Comparison of ENCODE assay signal across 8 cellular contexts in the genomic region with DNA sequence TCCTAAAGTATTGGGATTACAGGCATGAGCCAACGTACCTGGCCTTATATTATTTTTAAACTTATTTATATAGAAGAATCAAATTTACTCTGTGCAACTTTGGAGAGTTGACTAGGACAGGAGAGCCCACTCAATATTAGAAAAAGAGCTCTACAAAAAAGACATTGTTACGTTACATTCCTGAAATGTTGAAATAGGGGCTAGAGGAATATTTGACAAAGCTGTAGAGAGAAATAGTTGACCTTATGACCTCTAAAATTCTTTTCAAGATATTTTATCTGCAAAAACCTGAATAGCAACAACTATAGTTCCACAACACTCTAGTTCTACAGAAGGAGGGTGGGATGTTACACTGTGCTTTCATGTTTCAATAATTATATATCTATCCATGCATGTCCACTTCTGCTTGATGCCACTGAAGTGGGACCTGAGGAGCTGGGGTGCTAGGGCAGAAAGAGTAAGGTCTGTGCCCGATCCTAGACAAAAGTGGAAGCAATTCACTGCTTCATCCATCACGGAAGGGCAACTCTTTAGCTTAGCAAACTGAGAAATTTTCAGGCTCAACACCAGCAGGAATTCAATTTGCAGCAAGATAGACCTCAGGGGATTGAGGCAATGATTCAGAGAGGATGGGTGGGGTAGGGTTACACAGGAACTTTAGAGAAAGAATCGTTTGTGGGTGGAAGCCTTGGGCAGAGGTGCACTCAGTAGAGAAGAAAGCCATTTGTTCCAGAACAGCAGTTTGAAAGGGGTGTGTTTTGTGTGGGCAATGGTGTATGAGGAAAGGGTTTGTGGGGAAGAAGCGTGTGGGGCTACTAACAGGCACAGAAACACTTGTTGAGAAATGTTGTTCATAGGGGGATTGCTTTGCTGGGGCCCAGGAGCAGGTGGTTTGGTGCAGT. TPM values are rescaled to one million over a fixed set of nuclear protein-coding genes. Genes with fewer than 3 reads are reported as not detected.
DNase-seq lines count a peak whose midpoint lies in the region; ATAC-seq, FAIRE-seq and TF ChIP-seq lines count a peak whose summit lies in the region.

No MANE protein-coding gene starts in this region.

- peak overlapping the region; percentile 78 for H3K27ac Mint-ChIP-seq in stimulated activated memory B cell treated with anti-CD40 and anti-IgM and Interleukin-4, amounts not matched to agents 10 μg/mL and 1 μg/mL and 100 μg/mL, for 72 hours
- no peak overlapping the region for H3K27ac Mint-ChIP-seq in endodermal cell

- peak overlapping the region; percentile 68 for H3K4me2 ChIP-seq in GM12878 (ENCODE audit: control insufficient read depth, insufficient read depth)

- peak overlapping the region; percentile 1; the same call in 1 of the 2 replicates for H3K27ac ChIP-seq in GM12878 (ENCODE audit: control insufficient read depth, insufficient read depth)
- H3K27ac ChIP-seq in endodermal cell (ENCODE audit: low read depth, low read length) = no peak overlapping the region

- no peaks in the 10 kb centered on the region for H3K27me3 ChIP-seq in GM12878 (replicated peaks in 1 of 2; ENCODE audit: control insufficient read depth in 2 of 2, insufficient read depth in 2 of 2, low read length in 1 of 2)
- no peaks in the 10 kb centered on the region for H3K27me3 ChIP-seq in endodermal cell (ENCODE audit: control insufficient read depth, insufficient read depth, low read length, poor library complexity, severe bottlenecking)

- intact Hi-C loops in GM12878 (cut with micrococcal nuclease; ENCODE audit: unreplicated experiment) = no loop called here

- H3K4me1 ChIP-seq in GM12878 (ENCODE audit: control insufficient read depth, insufficient read depth, low read length) (peaks cover 35% of the 10 kb centered on the region), endodermal cell (ENCODE audit: control insufficient read depth, insufficient read depth, low read length) (no peaks in the 10 kb centered on the region)

- POLR2A ChIA-PET in GM12878 (lab: Charles Lee) = interaction anchor here (0.7 to 5.6 kb wide), 6 partner anchors 19 to 160 kb away, joined by 3 to 28 read pairs (median 4); partner anchors contain the start of genes APEX1, OSGEP, PIP4P1 and PNP

- DNase-seq in activated effector memory CD4-positive, alpha-beta T cell treated with Interleukin-2 at 50 U/mL for 16 hours = peak; percentile 13
- DNase-seq in activated effector memory CD4-positive, alpha-beta T cell treated with anti-CD3 and anti-CD28 coated beads, Interleukin-2, amount 50 U/mL, for 16 hours = no peak
- peak; percentile 72 for DNase-seq in GM12878 (ENCODE audit: low read depth, low spot score)
- no peak for DNase-seq in SW 1271 (lab: John Stamatoyannopoulos, UW)
- DNase-seq in endodermal cell = no peak
- DNase-seq in NCI-H510A treated with DMSO at 0.1 percent for 48 hours (lab: John Stamatoyannopoulos, UW) = no peak

- peaks cover 3% of the 10 kb centered on the region for H3K9me3 Mint-ChIP-seq in stimulated activated memory B cell treated with anti-CD40 and anti-IgM and Interleukin-4, amounts not matched to agents 10 μg/mL and 1 μg/mL and 100 μg/mL, for 72 hours
- H3K9me3 Mint-ChIP-seq in endodermal cell = peaks cover 6% of the 10 kb centered on the region

- BruUV-seq in GM12878 (replicated peaks; lab: Mats Ljungman, UMichigan) = no TSS peak

- no peak for FAIRE-seq in GM12878 (lab: Jason Lieb, UNC)

- no peaks in the 10 kb centered on the region for H3K27me3 Mint-ChIP-seq in stimulated activated memory B cell treated with anti-CD40 and anti-IgM and Interleukin-4, amounts not matched to agents 10 μg/mL and 1 μg/mL and 100 μg/mL, for 72 hours
- H3K27me3 Mint-ChIP-seq in endodermal cell (ENCODE audit: insufficient read depth) = no peaks in the 10 kb centered on the region

- no peak overlapping the region; the same call in 1 of the 2 replicates for H2AFZ ChIP-seq in GM12878 (ENCODE audit: control insufficient read depth, low read depth, low read length)

- H3K4me1 Mint-ChIP-seq in stimulated activated memory B cell treated with anti-CD40 and anti-IgM and Interleukin-4, amounts not matched to agents 10 μg/mL and 1 μg/mL and 100 μg/mL, for 72 hours = peaks cover 49% of the 10 kb centered on the region
- H3K4me1 Mint-ChIP-seq in endodermal cell = peaks cover 18% of the 10 kb centered on the region

- no peaks in the 10 kb centered on the region for H3K79me2 ChIP-seq in GM12878 (ENCODE audit: control insufficient read depth, insufficient read depth, low read length)

- H3K4me3 ChIP-seq in GM12878 (peak overlapping the region; percentile 41), endodermal cell (ENCODE audit: low read length) (no peak overlapping the region)

- SMC1A ChIA-PET in GM12878 (lab: Charles Lee; ENCODE audit: uncharacterized antibody, unreplicated experiment) = interaction anchor here (0.9 to 8.1 kb wide), 15 partner anchors 10 to 162 kb away, joined by 3 to 49 read pairs (median 5); partner anchors contain the start of genes APEX1, OSGEP, PIP4P1 and PNP

- H3K4me3 Mint-ChIP-seq in stimulated activated memory B cell treated with anti-CD40 and anti-IgM and Interleukin-4, amounts not matched to agents 10 μg/mL and 1 μg/mL and 100 μg/mL, for 72 hours = peak overlapping the region; percentile 53
- H3K4me3 Mint-ChIP-seq in endodermal cell = no peak overlapping the region

- WGBS in GM12878 (ENCODE audit: insufficient coverage, insufficient replicate concordance, low lambda C conversion rate, missing lambda C conversion rate) = 32% methylated on average over 6 of the region's 6 CpGs
- 50 to 57% methylated on average over 4 to 5 of the region's 6 CpGs for WGBS in endodermal cell (ENCODE audit: insufficient coverage in 1 of 2, insufficient read length in 1 of 2), 2 experiments

- H3K36me3 ChIP-seq in GM12878 (ENCODE audit: control insufficient read depth in 2 of 2, insufficient read depth in 2 of 2, low read length in 1 of 2) (no peaks in the 10 kb centered on the region), endodermal cell (ENCODE audit: control insufficient read depth, insufficient read depth, low read length) (no peaks in the 10 kb centered on the region)

- no peaks in the 10 kb centered on the region for H3K36me3 Mint-ChIP-seq in stimulated activated memory B cell treated with anti-CD40 and anti-IgM and Interleukin-4, amounts not matched to agents 10 μg/mL and 1 μg/mL and 100 μg/mL, for 72 hours
- H3K36me3 Mint-ChIP-seq in endodermal cell (ENCODE audit: low read depth) = no peaks in the 10 kb centered on the region

- no peak for TF ChIP-seq RAD21 in GM12878 (IDR thresholded peaks at IDR 0.05; ENCODE audit: insufficient read depth, low read depth, low read length)

- no peak for TF ChIP-seq EP300 in GM12878 (IDR thresholded peaks at IDR 0.05; ENCODE audit: borderline replicate concordance in 1 of 2, control insufficient read depth in 1 of 2, low read depth in 2 of 2, low read length in 2 of 2)

- H3K9me3 ChIP-seq in GM12878 (replicated peaks; ENCODE audit: control insufficient read depth, insufficient read depth, low read length) = no peaks in the 10 kb centered on the region
- H3K9me3 ChIP-seq in endodermal cell (ENCODE audit: control insufficient read depth, low read length) = no peaks in the 10 kb centered on the region

- ATAC-seq in HG03520 (IDR thresholded peaks at IDR 0.05; ENCODE audit: unreplicated experiment) (peak; percentile 33), GM12878 (peak; percentile 36)
- ATAC-seq in stimulated activated memory B cell treated with anti-CD40 and anti-IgM and Interleukin-4, amounts not matched to agents 10 μg/mL and 1 μg/mL and 100 μg/mL, for 72 hours = peak; percentile 86

- no peak for TF ChIP-seq CTCF in GM12878 (IDR thresholded peaks at IDR 0.05 in 2 of 3, conservative IDR thresholded peaks at IDR 0.05 in 1 of 3; ENCODE audit: control insufficient read depth in 2 of 3, extremely low read depth in 1 of 3, insufficient read depth in 1 of 3, low read depth in 3 of 3, low read length in 3 of 3)
- TF ChIP-seq CTCF in endodermal cell (conservative IDR thresholded peaks at IDR 0.05) = no peak

- no peak for TF ChIP-seq POLR2A in GM12878 (IDR thresholded peaks at IDR 0.05; ENCODE audit: low read depth, low read length)

- RAD21 ChIA-PET in GM12878 (lab: Charles Lee; ENCODE audit: unreplicated experiment) = interaction anchor here (0.9 to 4.3 kb wide), 9 partner anchors 20 to 194 kb away, joined by 3 to 21 read pairs (median 5); partner anchors contain the start of genes PIP4P1, PNP and RNASE4

- in situ Hi-C loops in GM12878 (cut with MboI) = no loop called here

- CTCF ChIA-PET in GM12878 (lab: Yijun Ruan, JAX) = interaction anchor here (1.0 to 6.9 kb wide), 12 partner anchors 9 to 201 kb away, joined by 3 to 42 read pairs (median 7); partner anchors contain the start of genes PIP4P1, PNP and TEP1

- H4K20me1 ChIP-seq in GM12878 (ENCODE audit: control insufficient read depth, insufficient read depth) = no peaks in the 10 kb centered on the region

- H3K9ac ChIP-seq in GM12878 (ENCODE audit: control insufficient read depth, insufficient read depth, low read length) (no peak overlapping the region), endodermal cell (ENCODE audit: extremely low read depth, low read length, poor library complexity, severe bottlenecking) (no peak overlapping the region)

RNA-seq across cellular contexts. Expression of gene RNASE10, which starts 16.0 kb away (rescaled TPM):
- total RNA-seq in GM12878 (2013; cell fraction: nucleolus; rRNA removed) = not detected in 2 replicates
- total RNA-seq in GM12878 (2014; rRNA removed) = not detected in 2 replicates
- not detected in 2 replicates for total RNA-seq in GM12878 (2014; rRNA removed; fragmentation: Illumina TruSeq; extraction: Trizol)
- 0.21 and 0.44 TPM in 2 replicates for total RNA-seq in GM12878 (2021)
- polyA plus RNA-seq in GM12878 (2011; ENCODE audit: low read depth) = not detected
- not detected in 2 replicates for polyA plus RNA-seq in GM12878 (2011; rRNA removed)
- polyA plus RNA-seq in GM12878 (2011; cell fraction: cytosol; rRNA removed) = not detected in 2 replicates
- not detected in 2 replicates for polyA plus RNA-seq in GM12878 (2011; cell fraction: nucleus; rRNA removed)
- polyA plus RNA-seq in GM12878 (2012) = 0.18 TPM in 1 of 2 replicates, not detected in the other
- polyA plus RNA-seq in GM12878 (2014; fragmentation: Illumina TruSeq; extraction: Trizol) = not detected in 2 replicates
- not detected for polyA plus RNA-seq in GM12878 (2014; fragmentation: Nextera tagmentation; extraction: Ambion mirVana)
- 0.19 TPM in 1 of 2 replicates, not detected in the other for polyA plus RNA-seq in GM12878 (2014; rRNA removed)
- under 1 TPM; 0.13 to 0.18 TPM for polyA plus RNA-seq in GM12878 (2016; fragmentation: Nextera tagmentation; extraction: Ambion mirVana)
- polyA minus RNA-seq in GM12878 (2011; rRNA and poly(A)+ RNA removed) = not detected in 2 replicates
- polyA minus RNA-seq in GM12878 (2011; cell fraction: cytosol; rRNA and poly(A)+ RNA removed) = not detected in 2 replicates
- not detected in 2 replicates for polyA minus RNA-seq in GM12878 (2011; cell fraction: nucleus; rRNA and poly(A)+ RNA removed)
- total RNA-seq in endodermal cell = 1 to 10 TPM in 1 of 2 donors, under 1 TPM in 1; 0.60 to 1.1 TPM
- 0.39 TPM for polyA plus RNA-seq in endodermal cell (2013, experiment 1 of 2)
- polyA plus RNA-seq in endodermal cell (2013, experiment 2 of 2) = 0.33 TPM

RNA-seq across cellular contexts. Expression of gene PNP, which starts 20.1 kb away (rescaled TPM):
- total RNA-seq in GM12878 (2013; cell fraction: nucleolus; rRNA removed) = 49.6 and 54.8 TPM in 2 replicates
- total RNA-seq in GM12878 (2014; rRNA removed) (145 and 161 TPM in 2 replicates), GM12878 (2014; rRNA removed; fragmentation: Illumina TruSeq; extraction: Trizol) (185 and 198 TPM in 2 replicates), GM12878 (2021) (129 and 131 TPM in 2 replicates), endodermal cell (10 to 100 TPM; 52.8 to 59.8 TPM)
- 57.8 TPM for polyA plus RNA-seq in GM12878 (2011; ENCODE audit: low read depth)
- polyA plus RNA-seq in GM12878 (2011; rRNA removed) (202 and 215 TPM in 2 replicates), GM12878 (2014; fragmentation: Illumina TruSeq; extraction: Trizol) (196 and 211 TPM in 2 replicates), GM12878 (2014; fragmentation: Nextera tagmentation; extraction: Ambion mirVana) (100 to 1,000 TPM; 103 to 123 TPM), GM12878 (2014; rRNA removed) (137 and 146 TPM in 2 replicates), GM12878 (2016; fragmentation: Nextera tagmentation; extraction: Ambion mirVana) (100 to 1,000 TPM; 124 to 131 TPM)
- polyA plus RNA-seq in GM12878 (2011; cell fraction: cytosol; rRNA removed) = 175 and 177 TPM in 2 replicates
- polyA plus RNA-seq in GM12878 (2011; cell fraction: nucleus; rRNA removed) = 117 and 119 TPM in 2 replicates
- 45.2 and 49.5 TPM in 2 replicates for polyA plus RNA-seq in GM12878 (2012)
- polyA minus RNA-seq in GM12878 (2011; rRNA and poly(A)+ RNA removed) = 119 and 123 TPM in 2 replicates
- 51.5 and 61.2 TPM in 2 replicates for polyA minus RNA-seq in GM12878 (2011; cell fraction: cytosol; rRNA and poly(A)+ RNA removed)
- 26.2 and 41.4 TPM in 2 replicates for polyA minus RNA-seq in GM12878 (2011; cell fraction: nucleus; rRNA and poly(A)+ RNA removed)
- 38.6 TPM for polyA plus RNA-seq in endodermal cell (2013, experiment 1 of 2)
- polyA plus RNA-seq in endodermal cell (2013, experiment 2 of 2) = 38.3 TPM

RNA-seq across cellular contexts. Expression of gene PIP4P1, which starts 28.1 kb away (rescaled TPM):
- 16.5 and 18.6 TPM in 2 replicates for total RNA-seq in GM12878 (2013; cell fraction: nucleolus; rRNA removed)
- total RNA-seq in GM12878 (2014; rRNA removed) (29.3 and 29.7 TPM in 2 replicates), GM12878 (2014; rRNA removed; fragmentation: Illumina TruSeq; extraction: Trizol) (22.8 and 23.4 TPM in 2 replicates), GM12878 (2021) (39.0 and 41.3 TPM in 2 replicates), endodermal cell (10 to 100 TPM; 32.1 to 38.1 TPM)
- polyA plus RNA-seq in GM12878 (2011; ENCODE audit: low read depth) = 29.2 TPM
- polyA plus RNA-seq in GM12878 (2011; rRNA removed) (26.7 and 45.7 TPM in 2 replicates), GM12878 (2014; fragmentation: Illumina TruSeq; extraction: Trizol) (38.1 and 45.8 TPM in 2 replicates), GM12878 (2014; fragmentation: Nextera tagmentation; extraction: Ambion mirVana) (10 to 100 TPM; 19.1 to 41.6 TPM), GM12878 (2014; rRNA removed) (44.4 and 47.4 TPM in 2 replicates), GM12878 (2016; fragmentation: Nextera tagmentation; extraction: Ambion mirVana) (10 to 100 TPM; 37.7 to 43.6 TPM)
- 41.3 and 42.1 TPM in 2 replicates for polyA plus RNA-seq in GM12878 (2011; cell fraction: cytosol; rRNA removed)
- polyA plus RNA-seq in GM12878 (2011; cell fraction: nucleus; rRNA removed) = 107 and 114 TPM in 2 replicates
- 30.5 and 36.8 TPM in 2 replicates for polyA plus RNA-seq in GM12878 (2012)
- 34.0 and 36.5 TPM in 2 replicates for polyA minus RNA-seq in GM12878 (2011; rRNA and poly(A)+ RNA removed)
- polyA minus RNA-seq in GM12878 (2011; cell fraction: cytosol; rRNA and poly(A)+ RNA removed) = 11.2 and 12.3 TPM in 2 replicates
- polyA minus RNA-seq in GM12878 (2011; cell fraction: nucleus; rRNA and poly(A)+ RNA removed) = 27.4 and 45.5 TPM in 2 replicates
- 39.0 TPM for polyA plus RNA-seq in endodermal cell (2013, experiment 1 of 2)
- polyA plus RNA-seq in endodermal cell (2013, experiment 2 of 2) = 45.4 TPM

RNA-seq across cellular contexts. Expression of gene APEX1, which starts 34.3 kb away (rescaled TPM):
- 11.9 and 13.2 TPM in 2 replicates for total RNA-seq in GM12878 (2013; cell fraction: nucleolus; rRNA removed)
- total RNA-seq in GM12878 (2014; rRNA removed) (267 and 279 TPM in 2 replicates), GM12878 (2014; rRNA removed; fragmentation: Illumina TruSeq; extraction: Trizol) (107 and 115 TPM in 2 replicates), GM12878 (2021) (262 and 271 TPM in 2 replicates), endodermal cell (100 to 1,000 TPM; 228 to 249 TPM)
- 189 TPM for polyA plus RNA-seq in GM12878 (2011; ENCODE audit: low read depth)
- polyA plus RNA-seq in GM12878 (2011; rRNA removed) (226 and 308 TPM in 2 replicates), GM12878 (2014; fragmentation: Illumina TruSeq; extraction: Trizol) (407 and 465 TPM in 2 replicates), GM12878 (2014; fragmentation: Nextera tagmentation; extraction: Ambion mirVana) (100 to 1,000 TPM; 299 to 320 TPM), GM12878 (2014; rRNA removed) (278 and 300 TPM in 2 replicates), GM12878 (2016; fragmentation: Nextera tagmentation; extraction: Ambion mirVana) (100 to 1,000 TPM; 298 to 319 TPM)
- polyA plus RNA-seq in GM12878 (2011; cell fraction: cytosol; rRNA removed) = 367 and 441 TPM in 2 replicates
- 186 and 211 TPM in 2 replicates for polyA plus RNA-seq in GM12878 (2011; cell fraction: nucleus; rRNA removed)
- 204 and 235 TPM in 2 replicates for polyA plus RNA-seq in GM12878 (2012)
- polyA minus RNA-seq in GM12878 (2011; rRNA and poly(A)+ RNA removed) = 253 and 255 TPM in 2 replicates
- 57.3 and 60.1 TPM in 2 replicates for polyA minus RNA-seq in GM12878 (2011; cell fraction: cytosol; rRNA and poly(A)+ RNA removed)
- polyA minus RNA-seq in GM12878 (2011; cell fraction: nucleus; rRNA and poly(A)+ RNA removed) = 28.0 and 43.7 TPM in 2 replicates
- polyA plus RNA-seq in endodermal cell (2013, experiment 1 of 2) = 308 TPM
- polyA plus RNA-seq in endodermal cell (2013, experiment 2 of 2) = 267 TPM

RNA-seq across cellular contexts. Expression of gene OSGEP, which starts 34.7 kb away (rescaled TPM):
- 81.7 and 83.0 TPM in 2 replicates for total RNA-seq in GM12878 (2013; cell fraction: nucleolus; rRNA removed)
- total RNA-seq in GM12878 (2014; rRNA removed) = 67.1 and 78.1 TPM in 2 replicates
- total RNA-seq in GM12878 (2014; rRNA removed; fragmentation: Illumina TruSeq; extraction: Trizol) = 47.9 and 49.2 TPM in 2 replicates
- total RNA-seq in GM12878 (2021) = 46.8 and 47.8 TPM in 2 replicates
- polyA plus RNA-seq in GM12878 (2011; ENCODE audit: low read depth) = 33.7 TPM
- polyA plus RNA-seq in GM12878 (2011; rRNA removed) = 49.6 and 56.2 TPM in 2 replicates
- 68.4 and 87.0 TPM in 2 replicates for polyA plus RNA-seq in GM12878 (2011; cell fraction: cytosol; rRNA removed)
- polyA plus RNA-seq in GM12878 (2011; cell fraction: nucleus; rRNA removed) = 128 and 138 TPM in 2 replicates
- polyA plus RNA-seq in GM12878 (2012) = 31.3 and 37.9 TPM in 2 replicates
- polyA plus RNA-seq in GM12878 (2014; fragmentation: Illumina TruSeq; extraction: Trizol) = 49.4 and 57.1 TPM in 2 replicates
- polyA plus RNA-seq in GM12878 (2014; fragmentation: Nextera tagmentation; extraction: Ambion mirVana) = 10 to 100 TPM; 48.9 to 49.4 TPM
- 85.6 and 88.8 TPM in 2 replicates for polyA plus RNA-seq in GM12878 (2014; rRNA removed)
- 10 to 100 TPM; 76.9 to 88.9 TPM for polyA plus RNA-seq in GM12878 (2016; fragmentation: Nextera tagmentation; extraction: Ambion mirVana)
- polyA minus RNA-seq in GM12878 (2011; rRNA and poly(A)+ RNA removed) = 71.2 and 76.9 TPM in 2 replicates
- 15.9 and 16.4 TPM in 2 replicates for polyA minus RNA-seq in GM12878 (2011; cell fraction: cytosol; rRNA and poly(A)+ RNA removed)
- polyA minus RNA-seq in GM12878 (2011; cell fraction: nucleus; rRNA and poly(A)+ RNA removed) = 48.0 and 88.6 TPM in 2 replicates
- total RNA-seq in endodermal cell = 10 to 100 TPM; 44.3 to 50.7 TPM
- polyA plus RNA-seq in endodermal cell (2013, experiment 1 of 2) = 36.2 TPM
- polyA plus RNA-seq in endodermal cell (2013, experiment 2 of 2) = 33.5 TPM

Comparison
In these comparisons a context has a peak if more than half of its experiments do, and no peak if none do; other contexts are left out.
1. DNase-seq: peak in activated effector memory CD4-positive, alpha-beta T cell treated with Interleukin-2 at 50 U/mL for 16 hours (single experiment) and GM12878 (single experiment); none in activated effector memory CD4-positive, alpha-beta T cell treated with anti-CD3 and anti-CD28 coated beads, Interleukin-2, amount 50 U/mL, for 16 hours (single experiment), SW 1271 (0 of 2), endodermal cell (single experiment) and NCI-H510A treated with DMSO at 0.1 percent for 48 hours (single experiment).
2. ATAC-seq: peak in every context shown above with its lines; median percentile 86 in stimulated activated memory B cell treated with anti-CD40 and anti-IgM and Interleukin-4, amounts not matched to agents 10 μg/mL and 1 μg/mL and 100 μg/mL, for 72 hours; 36 in GM12878; 33 in HG03520.